20 cellular contexts compared by ENCODE assay signal in the genomic region with DNA sequence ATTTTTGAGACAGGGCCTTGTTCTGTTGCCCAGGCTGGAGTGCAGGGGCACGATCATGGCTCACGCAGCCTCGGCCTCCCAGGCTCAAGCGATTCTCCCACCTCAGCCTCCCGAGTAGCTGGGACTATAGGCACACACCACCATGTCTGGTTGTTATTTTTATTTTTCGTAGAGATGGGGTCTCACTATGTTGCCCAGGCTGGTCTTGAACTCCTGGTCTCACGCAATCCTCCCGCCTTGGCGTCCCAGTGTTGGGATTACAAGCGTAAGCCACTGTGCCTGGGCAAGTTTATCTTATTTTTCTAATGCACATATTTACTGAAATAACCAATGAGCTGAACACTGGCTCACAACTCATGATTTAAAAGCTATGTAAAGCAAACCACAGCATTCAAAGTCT.
"Had no signal": no experiment of that assay in that cellular context is flagged by ENCODE, and none has a peak within 500 bp of the region (broad histone marks: within the 10 kb centered on the region; RNA-seq: fewer than 3 reads in every experiment).

No MANE protein-coding gene starts in this region.

- H3K9me3 ChIP-seq: SK-N-SH had no signal

- DNase-seq: Kasumi-1, MM.1S, NCI-H1092 treated with DMSO at 0.1 percent for 48 hours, NCI-H1436, NCI-H187, NCI-H2029, NCI-H2081 treated with DMSO at 0.1 percent for 48 hours, NCI-H2171, NCI-H226, NCI-H446, NCI-H510A, NCI-H524 treated with DMSO at 0.1 percent for 48 hours, NCI-H69, NCI-H774, Right ventricle myocardium superior, RPMI8226, SIG-M5, SK-N-SH had no signal

- H3K27ac ChIP-seq: HL-60, KMS-11 had no signal
